In genomic region chr3:146033950-146034349, GRCh38 we compare ENCODE assay signal across 27 cellular contexts.
"Had no signal": no experiment of that assay in that cellular context is flagged by ENCODE, and none has a peak within 500 bp of the region (broad histone marks: within the 10 kb centered on the region; RNA-seq: fewer than 3 reads in every experiment).

No MANE protein-coding gene starts in this region.

- H3K4me1 Mint-ChIP-seq: activated B cell treated with CpG ODN at 0.5 μM for 24 hours; activated CD4-positive, alpha-beta T cell treated with anti-CD3 and anti-CD28 coated beads for 36 hours; activated naive CD8-positive, alpha-beta T cell treated with anti-CD3 and anti-CD28 coated beads for 36 hours; activated T-helper 17 cell treated with anti-CD3 and anti-CD28 coated beads, Interleukin-2, amount 50 U/mL, for 72 hours; central memory CD8-positive, alpha-beta T cell; immature natural killer cell; naive thymus-derived CD4-positive, alpha-beta T cell; neural crest cell; stimulated activated memory B cell treated with anti-CD40 and anti-IgM and Interleukin-4, amounts not matched to agents 10 μg/mL and 1 μg/mL and 100 μg/mL, for 72 hours had no signal

- H2AFZ ChIP-seq: hepatocyte had no signal

- H3K4me1 ChIP-seq: breast epithelium, foreskin keratinocyte, left lung, uterus had no signal

- FAIRE-seq: colon had no signal

- H3K4me3 ChIP-seq: breast epithelium, hepatocyte, left lung, lung, sigmoid colon, smooth muscle cell, uterus had no signal

- H3K4me2 ChIP-seq: hepatocyte, smooth muscle cell had no signal

- H3K27ac Mint-ChIP-seq: activated B cell treated with CpG ODN at 0.5 μM for 24 hours; activated CD4-positive, alpha-beta T cell treated with anti-CD3 and anti-CD28 coated beads for 36 hours; activated naive CD8-positive, alpha-beta T cell treated with anti-CD3 and anti-CD28 coated beads for 36 hours; activated T-cell treated with anti-CD3 and anti-CD28 coated beads, Interleukin-2, amount 50 U/mL, for 24 hours; activated T-helper 17 cell treated with anti-CD3 and anti-CD28 coated beads, Interleukin-2, amount 50 U/mL, for 72 hours; immature natural killer cell; naive thymus-derived CD4-positive, alpha-beta T cell; stimulated activated memory B cell treated with anti-CD40 and anti-IgM and Interleukin-4, amounts not matched to agents 10 μg/mL and 1 μg/mL and 100 μg/mL, for 72 hours had no signal

- ATAC-seq: activated CD4-positive, alpha-beta T cell treated with anti-CD3 and anti-CD28 coated beads for 36 hours; activated T-helper 17 cell treated with anti-CD3 and anti-CD28 coated beads, Interleukin-2, amount 50 U/mL, for 72 hours; foreskin keratinocyte; left lung; naive thymus-derived CD4-positive, alpha-beta T cell; stimulated activated memory B cell treated with anti-CD40 and anti-IgM and Interleukin-4, amounts not matched to agents 10 μg/mL and 1 μg/mL and 100 μg/mL, for 72 hours had no signal

- H3K79me2 ChIP-seq: hepatocyte had no signal

- H3K9me3 ChIP-seq: left lung had no signal

- H3K27me3 Mint-ChIP-seq: activated B cell treated with CpG ODN at 0.5 μM for 24 hours; activated CD4-positive, alpha-beta T cell treated with anti-CD3 and anti-CD28 coated beads for 36 hours; activated naive CD8-positive, alpha-beta T cell treated with anti-CD3 and anti-CD28 coated beads for 36 hours; activated T-cell treated with anti-CD3 and anti-CD28 coated beads, Interleukin-2, amount 50 U/mL, for 24 hours; activated T-helper 17 cell treated with anti-CD3 and anti-CD28 coated beads, Interleukin-2, amount 50 U/mL, for 72 hours; central memory CD8-positive, alpha-beta T cell; naive thymus-derived CD4-positive, alpha-beta T cell; stimulated activated memory B cell treated with anti-CD40 and anti-IgM and Interleukin-4, amounts not matched to agents 10 μg/mL and 1 μg/mL and 100 μg/mL, for 72 hours had no signal

- DNase-seq: activated B cell treated with CpG ODN at 0.5 μM for 24 hours; activated CD4-positive, alpha-beta T cell treated with anti-CD3 and anti-CD28 coated beads for 36 hours; activated CD4-positive, alpha-beta T cell treated with anti-CD3 and anti-CD28 coated beads, Interleukin-2, amount 50 U/mL, for 4 hours; activated CD8-positive, alpha-beta memory T cell treated with anti-CD3 and anti-CD28 coated beads for 24 hours; activated CD8-positive, alpha-beta memory T cell treated with anti-CD3 and anti-CD28 coated beads, Interleukin-2, amount 50 U/mL, for 4 hours; activated naive CD8-positive, alpha-beta T cell treated with anti-CD3 and anti-CD28 coated beads for 36 hours; activated T-cell treated with anti-CD3 and anti-CD28 coated beads, Interleukin-2, amount 50 U/mL, for 24 hours; effector memory CD4-positive, alpha-beta T cell; foreskin keratinocyte; glutamatergic neuron; immature natural killer cell; left lung; naive thymus-derived CD4-positive, alpha-beta T cell; posterior cingulate gyrus; sigmoid colon; stimulated activated CD4-positive, alpha-beta T cell treated with anti-CD3 and anti-CD28 coated beads, Interleukin-15, amount 100 ng/mL, for 24 hours; trophoblast cell; uterus had no signal

- H3K36me3 ChIP-seq: breast epithelium, left lung, sigmoid colon, uterus had no signal

- H3K27me3 ChIP-seq: breast epithelium, foreskin keratinocyte, hepatocyte, left lung, sigmoid colon, uterus had no signal

- H3K27ac ChIP-seq: breast epithelium, foreskin keratinocyte, hepatocyte, left lung, uterus had no signal

- H3K4me3 Mint-ChIP-seq: activated B cell treated with CpG ODN at 0.5 μM for 24 hours; activated CD4-positive, alpha-beta T cell treated with anti-CD3 and anti-CD28 coated beads for 36 hours; activated naive CD8-positive, alpha-beta T cell treated with anti-CD3 and anti-CD28 coated beads for 36 hours; activated T-cell treated with anti-CD3 and anti-CD28 coated beads, Interleukin-2, amount 50 U/mL, for 24 hours; activated T-helper 17 cell treated with anti-CD3 and anti-CD28 coated beads, Interleukin-2, amount 50 U/mL, for 72 hours; central memory CD8-positive, alpha-beta T cell; immature natural killer cell; naive thymus-derived CD4-positive, alpha-beta T cell; neural crest cell; stimulated activated memory B cell treated with anti-CD40 and anti-IgM and Interleukin-4, amounts not matched to agents 10 μg/mL and 1 μg/mL and 100 μg/mL, for 72 hours had no signal

- H3K36me3 Mint-ChIP-seq: activated naive CD8-positive, alpha-beta T cell treated with anti-CD3 and anti-CD28 coated beads for 36 hours; immature natural killer cell; stimulated activated memory B cell treated with anti-CD40 and anti-IgM and Interleukin-4, amounts not matched to agents 10 μg/mL and 1 μg/mL and 100 μg/mL, for 72 hours had no signal
